ENCODE assay signal across 30 cellular contexts in the genomic region with DNA sequence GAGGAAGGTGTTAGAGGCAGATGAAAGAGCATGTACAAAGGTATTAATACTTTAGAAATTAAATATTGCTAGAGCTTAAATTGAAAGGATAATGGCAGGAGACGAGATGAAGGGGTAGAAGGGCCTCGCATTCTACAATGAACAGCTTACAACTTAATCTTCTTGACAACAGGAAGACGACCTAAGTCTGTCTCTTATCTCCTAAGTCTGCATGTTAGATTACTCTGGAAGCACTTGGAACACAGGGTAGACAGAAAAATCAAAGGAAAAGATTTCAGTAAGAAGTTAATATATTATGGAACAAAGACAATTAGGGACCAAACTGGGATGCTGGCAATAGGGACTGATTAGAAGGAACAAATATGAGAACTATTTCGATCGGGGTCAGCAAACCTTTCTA. TPM values are rescaled to one million over a fixed set of nuclear protein-coding genes. Genes with fewer than 3 reads are reported as not detected.
"Had no signal": no experiment of that assay in that cellular context is flagged by ENCODE, and none has a peak within 500 bp of the region (broad histone marks: within the 10 kb centered on the region; RNA-seq: fewer than 3 reads in every experiment).

No MANE protein-coding gene starts in this region.

- H3K9me3 Mint-ChIP-seq: activated CD4-positive, alpha-beta memory T cell treated with anti-CD3 and anti-CD28 coated beads, Interleukin-2, amount 10 ng/mL, durations not matched to agents 7 days and 5 days; activated CD4-positive, alpha-beta T cell treated with anti-CD3 and anti-CD28 coated beads, Interleukin-2, amount 10 ng/mL, durations not matched to agents 7 days and 5 days; activated naive CD4-positive, alpha-beta T cell treated with anti-CD3 and anti-CD28 coated beads, Interleukin-2, amount 10 ng/mL, durations not matched to agents 7 days and 5 days; activated naive CD4-positive, alpha-beta T cell treated with anti-CD3 and anti-CD28 coated beads, Interleukin-2, amount 50 U/mL, for 72 hours; activated naive CD8-positive, alpha-beta T cell treated with anti-CD3 and anti-CD28 coated beads, Interleukin-2, amount 10 ng/mL, durations not matched to agents 7 days and 5 days; activated T-cell treated with anti-CD3 and anti-CD28 coated beads, Interleukin-2, amount 50 U/mL, for 24 hours; activated T-cell treated with anti-CD3 and anti-CD28 coated beads, Interleukin-2, amount 50 U/mL, for 72 hours; brain; WTC11 had no signal

- H3K4me1 ChIP-seq: ascending aorta, breast epithelium, colonic mucosa, esophagus muscularis mucosa, foreskin keratinocyte, gastrocnemius medialis, heart left ventricle had no signal

- H3K4me1 Mint-ChIP-seq: activated CD4-positive, alpha-beta memory T cell treated with anti-CD3 and anti-CD28 coated beads, Interleukin-2, amount 10 ng/mL, durations not matched to agents 7 days and 5 days; activated CD4-positive, alpha-beta T cell treated with anti-CD3 and anti-CD28 coated beads, Interleukin-2, amount 10 ng/mL, durations not matched to agents 7 days and 5 days; activated naive CD4-positive, alpha-beta T cell treated with anti-CD3 and anti-CD28 coated beads, Interleukin-2, amount 10 ng/mL, durations not matched to agents 7 days and 5 days; activated naive CD8-positive, alpha-beta T cell treated with anti-CD3 and anti-CD28 coated beads, Interleukin-2, amount 10 ng/mL, durations not matched to agents 7 days and 5 days; brain; WTC11 had no signal

- H3K27ac ChIP-seq: ascending aorta, breast epithelium, cardiac muscle cell, colonic mucosa, esophagus muscularis mucosa, foreskin keratinocyte, gastrocnemius medialis, heart left ventricle had no signal

- H3K27ac Mint-ChIP-seq: activated CD4-positive, alpha-beta memory T cell treated with anti-CD3 and anti-CD28 coated beads, Interleukin-2, amount 10 ng/mL, durations not matched to agents 7 days and 5 days; activated CD4-positive, alpha-beta T cell treated with anti-CD3 and anti-CD28 coated beads, Interleukin-2, amount 10 ng/mL, durations not matched to agents 7 days and 5 days; activated naive CD4-positive, alpha-beta T cell treated with anti-CD3 and anti-CD28 coated beads, Interleukin-2, amount 10 ng/mL, durations not matched to agents 7 days and 5 days; activated naive CD4-positive, alpha-beta T cell treated with anti-CD3 and anti-CD28 coated beads, Interleukin-2, amount 50 U/mL, for 72 hours; activated naive CD8-positive, alpha-beta T cell treated with anti-CD3 and anti-CD28 coated beads, Interleukin-2, amount 10 ng/mL, durations not matched to agents 7 days and 5 days; activated T-cell treated with anti-CD3 and anti-CD28 coated beads, Interleukin-2, amount 50 U/mL, for 24 hours; activated T-cell treated with anti-CD3 and anti-CD28 coated beads, Interleukin-2, amount 50 U/mL, for 72 hours; brain; T-helper 17 cell; WTC11 had no signal

- H3K36me3 ChIP-seq: breast epithelium had no signal

- DNase-seq: activated CD4-positive, alpha-beta memory T cell treated with anti-CD3 and anti-CD28 coated beads, Interleukin-2, amount 10 ng/mL, durations not matched to agents 7 days and 5 days; activated CD4-positive, alpha-beta T cell treated with anti-CD3 and anti-CD28 coated beads for 1 hour; activated CD4-positive, alpha-beta T cell treated with anti-CD3 and anti-CD28 coated beads for 4 hours; activated CD4-positive, alpha-beta T cell treated with anti-CD3 and anti-CD28 coated beads, Interleukin-2, amount 10 ng/mL, durations not matched to agents 7 days and 5 days; activated CD4-positive, alpha-beta T cell treated with anti-CD3 and anti-CD28 coated beads, Interleukin-2, amount 50 U/mL, for 4 hours; activated CD8-positive, alpha-beta memory T cell treated with anti-CD3 and anti-CD28 coated beads, Interleukin-2, amount 50 U/mL, for 48 hours; activated gamma-delta T cell; activated naive CD4-positive, alpha-beta T cell; activated naive CD4-positive, alpha-beta T cell treated with anti-CD3 and anti-CD28 coated beads, Interleukin-2, amount 10 ng/mL, durations not matched to agents 7 days and 5 days; activated naive CD8-positive, alpha-beta T cell treated with anti-CD3 and anti-CD28 coated beads, Interleukin-2, amount 10 ng/mL, durations not matched to agents 7 days and 5 days; activated T-cell treated with anti-CD3 and anti-CD28 coated beads for 4 hours; activated T-cell treated with anti-CD3 and anti-CD28 coated beads, Interleukin-2, amount 50 U/mL, for 24 hours; activated T-cell treated with anti-CD3 and anti-CD28 coated beads, Interleukin-2, amount 50 U/mL, for 72 hours; central memory CD4-positive, alpha-beta T cell; cerebellar nuclear complex; colonic mucosa; effector CD8-positive, alpha-beta T cell; foreskin keratinocyte; gastrocnemius medialis; glutamatergic neuron; heart left ventricle; T-helper 1 cell; T-helper 17 cell had no signal

- H3K4me3 Mint-ChIP-seq: activated CD4-positive, alpha-beta memory T cell treated with anti-CD3 and anti-CD28 coated beads, Interleukin-2, amount 10 ng/mL, durations not matched to agents 7 days and 5 days; activated CD4-positive, alpha-beta T cell treated with anti-CD3 and anti-CD28 coated beads, Interleukin-2, amount 10 ng/mL, durations not matched to agents 7 days and 5 days; activated naive CD4-positive, alpha-beta T cell treated with anti-CD3 and anti-CD28 coated beads, Interleukin-2, amount 10 ng/mL, durations not matched to agents 7 days and 5 days; activated naive CD8-positive, alpha-beta T cell treated with anti-CD3 and anti-CD28 coated beads, Interleukin-2, amount 10 ng/mL, durations not matched to agents 7 days and 5 days; activated T-cell treated with anti-CD3 and anti-CD28 coated beads, Interleukin-2, amount 50 U/mL, for 24 hours; activated T-cell treated with anti-CD3 and anti-CD28 coated beads, Interleukin-2, amount 50 U/mL, for 72 hours; brain; T-helper 17 cell; WTC11 had no signal

- ATAC-seq: activated naive CD4-positive, alpha-beta T cell treated with anti-CD3 and anti-CD28 coated beads, Interleukin-2, amount 50 U/mL, for 72 hours; activated T-cell treated with anti-CD3 and anti-CD28 coated beads, Interleukin-2, amount 50 U/mL, for 72 hours; foreskin keratinocyte; gastrocnemius medialis; heart left ventricle; T-helper 17 cell; WTC11 had no signal

- H3K9me3 ChIP-seq: ascending aorta, breast epithelium, colonic mucosa, esophagus muscularis mucosa, gastrocnemius medialis, heart left ventricle had no signal

- H3K4me3 ChIP-seq: ascending aorta, breast epithelium, cardiac muscle cell, colonic mucosa, esophagus muscularis mucosa, gastrocnemius medialis, heart left ventricle had no signal

- H3K27me3 Mint-ChIP-seq: activated CD4-positive, alpha-beta memory T cell treated with anti-CD3 and anti-CD28 coated beads, Interleukin-2, amount 10 ng/mL, durations not matched to agents 7 days and 5 days; activated CD4-positive, alpha-beta T cell treated with anti-CD3 and anti-CD28 coated beads, Interleukin-2, amount 10 ng/mL, durations not matched to agents 7 days and 5 days; activated naive CD4-positive, alpha-beta T cell treated with anti-CD3 and anti-CD28 coated beads, Interleukin-2, amount 10 ng/mL, durations not matched to agents 7 days and 5 days; activated naive CD8-positive, alpha-beta T cell treated with anti-CD3 and anti-CD28 coated beads, Interleukin-2, amount 10 ng/mL, durations not matched to agents 7 days and 5 days; activated T-cell treated with anti-CD3 and anti-CD28 coated beads, Interleukin-2, amount 50 U/mL, for 24 hours; brain; T-helper 17 cell had no signal

- H3K27me3 ChIP-seq: ascending aorta, breast epithelium, cardiac muscle cell, colonic mucosa, esophagus muscularis mucosa, foreskin keratinocyte, gastrocnemius medialis, heart left ventricle had no signal

RNA-seq across cellular contexts. Expression of gene GEN1, which starts 35.2 kb away (rescaled TPM):
- total RNA-seq: ascending aorta had no signal
